Comparison of ENCODE assay signal across 29 cellular contexts in the genomic region with DNA sequence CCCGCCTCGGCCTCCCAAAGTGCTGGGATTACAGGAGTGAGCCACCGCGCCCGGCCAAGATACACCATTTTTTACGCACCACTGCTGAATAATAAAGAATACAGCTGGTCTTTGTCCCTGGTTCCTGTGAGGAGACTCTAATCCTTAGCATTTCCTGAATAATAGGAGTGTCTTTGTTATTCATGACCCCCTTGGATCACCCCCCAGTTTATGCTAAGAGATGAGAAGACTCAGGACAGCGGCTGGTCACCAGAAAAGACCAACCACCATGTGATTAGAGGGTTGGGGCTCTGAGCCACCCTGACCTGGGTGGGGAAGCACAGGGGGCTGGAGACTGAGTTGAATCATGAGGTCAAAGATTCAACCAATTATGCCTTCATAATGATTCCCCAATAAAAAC. TPM values are rescaled to one million over a fixed set of nuclear protein-coding genes. Genes with fewer than 3 reads are reported as not detected.
DNase-seq lines count a peak whose midpoint lies in the region; ATAC-seq and TF ChIP-seq lines count a peak whose summit lies in the region.
"Had no signal": no experiment of that assay in that cellular context is flagged by ENCODE, and none has a peak within 500 bp of the region (broad histone marks: within the 10 kb centered on the region; RNA-seq: fewer than 3 reads in every experiment).

No MANE protein-coding gene starts in this region.

- TF ChIP-seq POLR2A in stomach (IDR thresholded peaks at IDR 0.05): no peak

- no peaks in the 10 kb centered on the region for H3K27me3 ChIP-seq in NT2/D1 (ENCODE audit: insufficient read depth, insufficient read length)
- H3K27me3 ChIP-seq in psoas muscle (ENCODE audit: insufficient read depth in 3 of 3, low read length in 2 of 3): no peaks in the 10 kb centered on the region
- no peaks in the 10 kb centered on the region for H3K27me3 ChIP-seq in stomach
- H3K27me3 ChIP-seq: BLaER1, foreskin keratinocyte, thyroid gland had no signal

- no peak for TF ChIP-seq CTCF in psoas muscle (IDR thresholded peaks at IDR 0.05)
- TF ChIP-seq CTCF in stomach (IDR thresholded peaks at IDR 0.05): no peak

- H3K4me3 ChIP-seq in NT2/D1 (ENCODE audit: insufficient read length, low read depth): no peak overlapping the region
- H3K4me3 ChIP-seq in psoas muscle: no peak overlapping the region
- no peak overlapping the region for H3K4me3 ChIP-seq in stomach
- H3K4me3 ChIP-seq: BLaER1, thyroid gland had no signal

- TF ChIP-seq EP300 in stomach (IDR thresholded peaks at IDR 0.05): no peak

- peak; percentile 29 for DNase-seq in ELF-1 (ENCODE audit: low read depth, low spot score)
- DNase-seq in NT2/D1 (ENCODE audit: low read depth, low spot score): peak; percentile 54
- DNase-seq in iPS DF 19.7 (ENCODE audit: low read depth, low spot score): peak; percentile 52
- DNase-seq in psoas muscle: no peak
- DNase-seq in GOT3 (lab: John Stamatoyannopoulos, UW): no peak
- no peak for DNase-seq in stomach
- no peak for DNase-seq in cerebellar nuclear complex (lab: John Stamatoyannopoulos, UW)
- DNase-seq: activated CD4-positive, alpha-beta T cell treated with anti-CD3 and anti-CD28 coated beads, Interleukin-2, amount 50 U/mL, for 48 hours; activated CD4-positive, CD25-positive, alpha-beta regulatory T cell; activated CD8-positive, alpha-beta memory T cell treated with anti-CD3 and anti-CD28 coated beads, Interleukin-2, amount 50 U/mL, for 4 hours; activated naive CD4-positive, alpha-beta T cell treated with anti-CD3 and anti-CD28 coated beads, Interleukin-2, amount 50 U/mL, for 16 hours; amygdala; cortex of kidney; effector memory CD8-positive, alpha-beta T cell; KG1; naive B cell; NCI-H1436; NCI-H2107; NCI-H446; NCI-H82; occipital lobe; stimulated activated CD8-positive, alpha-beta memory T cell treated with anti-CD3 and anti-CD28 coated beads, Interleukin-4, amount 100 ng/mL, for 48 hours; stimulated activated naive CD8-positive, alpha-beta T cell treated with anti-CD3 and anti-CD28 coated beads, Interleukin-15, amount 100 ng/mL, for 72 hours; T-helper 1 cell; thyroid gland had no signal

- H3K36me3 ChIP-seq in NT2/D1 (ENCODE audit: insufficient read depth, insufficient read length, low read length) (peaks cover 6% of the 10 kb centered on the region), psoas muscle (ENCODE audit: insufficient read depth in 1 of 2, low read depth in 1 of 2) (peaks cover 0 to 2% of the 10 kb centered on the region in 2 donors), stomach (no peaks in the 10 kb centered on the region)
- H3K36me3 ChIP-seq: thyroid gland had no signal

- intact Hi-C loops in psoas muscle (cut with DNase I) (no loop called here), stomach (cut with DNase I; ENCODE audit: low total_unique reads) (no loop called here)

- WGBS in psoas muscle, 3 donors: 93 to 99% (median 94%) methylated on average over 5 to 7 of the region's 7 CpGs
- WGBS in stomach, 5 donors: 97 to 99% (median 98%) methylated on average over 5 to 7 of the region's 7 CpGs

- H3K27ac ChIP-seq in psoas muscle (peak overlapping the region; percentile 41), stomach (no peak overlapping the region)
- H3K27ac ChIP-seq: BLaER1, foreskin keratinocyte, thyroid gland had no signal

- no peaks in the 10 kb centered on the region for H3K4me1 ChIP-seq in NT2/D1 (ENCODE audit: insufficient read depth, insufficient read length)
- peaks cover 17% of the 10 kb centered on the region for H3K4me1 ChIP-seq in psoas muscle
- H3K4me1 ChIP-seq in stomach: peaks cover 0 to 16% (median 4%) of the 10 kb centered on the region in 4 donors
- H3K4me1 ChIP-seq: BLaER1 had no signal

- ATAC-seq in psoas muscle: peak in 1 of 4 donors; percentile 7
- ATAC-seq: effector memory CD8-positive, alpha-beta T cell; esophagus mucosa; left lobe of liver; stimulated activated naive CD8-positive, alpha-beta T cell treated with anti-CD3 and anti-CD28 coated beads, Interleukin-15, amount 100 ng/mL, for 72 hours had no signal

- no peak overlapping the region for H3K9ac ChIP-seq in NT2/D1 (ENCODE audit: insufficient read length, low read depth)
- H3K9ac ChIP-seq: BLaER1 had no signal

- no peaks in the 10 kb centered on the region for H3K9me3 ChIP-seq in NT2/D1 (ENCODE audit: insufficient read depth, low read length)
- no peaks in the 10 kb centered on the region for H3K9me3 ChIP-seq in psoas muscle
- no peaks in the 10 kb centered on the region for H3K9me3 ChIP-seq in stomach
- H3K9me3 ChIP-seq: BLaER1, thyroid gland had no signal

RNA-seq across cellular contexts. Expression of a gene that starts 17.3 kb away (rescaled TPM):
- 1 to 10 TPM; 3.7 to 5.2 (median 4.3) TPM for total RNA-seq in psoas muscle
- 1 to 10 TPM in 2 of 3 donors, under 1 TPM in 1; 0.96 to 2.9 (median 1.0) TPM for polyA plus RNA-seq in psoas muscle
- 10 to 100 TPM in 1 of 5 donors, 1 to 10 TPM in 4; 1.8 to 10.1 (median 5.8) TPM for total RNA-seq in stomach
- 1 to 10 TPM in 1 of 3 donors, under 1 TPM in 2; 0.76 to 1.2 (median 0.85) TPM for polyA plus RNA-seq in stomach

Comparison
In these comparisons a context has a peak if more than half of its experiments do, and no peak if none do; other contexts are left out.
1. DNase-seq: peak in ELF-1 (single experiment), NT2/D1 (single experiment) and iPS DF 19.7 (single experiment); none in psoas muscle (0 of 2), GOT3 (single experiment), stomach (single experiment) and cerebellar nuclear complex (0 of 2).